8 cellular contexts compared by ENCODE assay signal in the genomic region with DNA sequence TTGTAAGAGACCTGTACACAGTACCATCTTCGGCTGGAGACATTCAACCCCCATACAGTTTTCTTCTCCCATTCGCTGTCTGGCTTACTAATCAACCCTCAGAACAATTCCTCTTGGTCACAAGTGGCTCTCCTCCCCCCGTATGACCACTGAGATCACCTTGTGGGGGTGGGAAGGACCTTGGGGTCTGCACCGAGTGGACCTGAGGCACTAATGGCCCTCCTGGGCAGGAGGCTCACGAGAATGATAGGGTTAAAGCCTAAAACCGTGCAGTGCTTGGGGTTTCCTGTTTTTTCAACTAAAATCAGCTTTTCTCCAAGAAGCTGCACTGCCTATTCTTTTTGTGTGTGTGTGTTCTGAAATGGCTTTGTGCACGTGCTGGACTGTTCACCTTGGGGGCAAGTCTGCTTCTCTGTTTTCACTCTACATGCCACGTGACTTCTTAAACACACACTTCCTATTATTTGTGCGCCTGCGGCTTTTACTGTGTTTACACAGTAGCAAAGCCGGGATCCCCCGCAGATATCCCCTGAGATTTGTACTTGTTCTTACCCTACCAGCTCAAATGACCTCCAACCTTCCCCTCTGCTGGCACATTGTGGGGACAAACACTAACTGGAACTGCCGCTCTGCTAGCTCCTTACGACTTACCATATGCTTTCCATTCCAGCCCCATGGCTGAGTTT. TPM values are rescaled to one million over a fixed set of nuclear protein-coding genes. Genes with fewer than 3 reads are reported as not detected.
A peak's percentile ranks its signal among the peaks of the same experiment; 100 is the strongest.
DNase-seq lines count a peak whose midpoint lies in the region; ATAC-seq, FAIRE-seq and TF ChIP-seq lines count a peak whose summit lies in the region.

No MANE protein-coding gene starts in this region.

- H3K9ac ChIP-seq in GM12878 (ENCODE audit: control insufficient read depth, insufficient read depth, low read length) (peak overlapping the region; percentile 25), trophoblast cell (ENCODE audit: low read length) (no peak overlapping the region)

- H3K4ac ChIP-seq in trophoblast cell (ENCODE audit: low read depth, low read length): no peak overlapping the region

- H2BK120ac ChIP-seq in trophoblast cell (ENCODE audit: insufficient read depth, low read length, poor library complexity): no peak overlapping the region

- H3K9me3 ChIP-seq in CD4-positive, CD25-positive, alpha-beta regulatory T cell (ENCODE audit: control insufficient read depth in 2 of 2, low read length in 2 of 2): peaks cover 0 to 5% of the 10 kb centered on the region in 2 experiments
- H3K9me3 ChIP-seq in GM12878 (replicated peaks; ENCODE audit: control insufficient read depth, insufficient read depth, low read length): peaks cover 12% of the 10 kb centered on the region; the same call in 2 of the 3 replicates
- peaks cover 3% of the 10 kb centered on the region for H3K9me3 ChIP-seq in trophoblast cell (ENCODE audit: insufficient read depth, low read depth, low read length)

- peaks cover 6% of the 10 kb centered on the region for H4K20me1 ChIP-seq in GM12878 (ENCODE audit: control insufficient read depth, insufficient read depth)

- H3K18ac ChIP-seq in trophoblast cell (ENCODE audit: low read length): no peak overlapping the region

- no peak overlapping the region for H4K8ac ChIP-seq in trophoblast cell (ENCODE audit: low read depth, low read length)

- no peak overlapping the region for H2BK5ac ChIP-seq in trophoblast cell (ENCODE audit: low read depth, low read length, poor library complexity)

- no peaks in the 10 kb centered on the region for H3K27me3 Mint-ChIP-seq in CD4-positive, CD25-positive, alpha-beta regulatory T cell

- H2AFZ ChIP-seq in GM12878 (ENCODE audit: control insufficient read depth, low read depth, low read length) (peak overlapping the region; percentile 48), trophoblast cell (ENCODE audit: insufficient read depth, low read length, poor library complexity) (no peak overlapping the region)

- H3K4me1 ChIP-seq in CD4-positive, CD25-positive, alpha-beta regulatory T cell (ENCODE audit: control insufficient read depth, insufficient read depth, low read length, poor library complexity, severe bottlenecking): peaks cover 38% of the 10 kb centered on the region
- H3K4me1 ChIP-seq in GM12878 (ENCODE audit: control insufficient read depth, insufficient read depth, low read length): peaks cover 25% of the 10 kb centered on the region
- peaks cover 6 to 14% of the 10 kb centered on the region in 2 experiments for H3K4me1 ChIP-seq in trophoblast cell (ENCODE audit: control insufficient read depth in 1 of 2, insufficient read depth in 2 of 2, low read length in 2 of 2)

- in situ Hi-C loops in GM12878 (cut with MboI): loop anchor here (25.0 kb wide), 1 partner anchor 1681 kb away; no protein-coding TSS in a partner anchor

- no peak overlapping the region for H4K91ac ChIP-seq in trophoblast cell (ENCODE audit: low read depth, low read length)

- H3K4me3 ChIP-seq in CD4-positive, CD25-positive, alpha-beta regulatory T cell (ENCODE audit: low read depth, low read length): peak overlapping the region; percentile 85
- peak overlapping the region; percentile 32 for H3K4me3 ChIP-seq in GM12878
- no peak overlapping the region for H3K4me3 ChIP-seq in trophoblast cell (ENCODE audit: low read depth, low read length)

- no peaks in the 10 kb centered on the region for H3K79me1 ChIP-seq in trophoblast cell (ENCODE audit: low read length)

- TF ChIP-seq POLR2A in GM12878 (IDR thresholded peaks at IDR 0.05; ENCODE audit: low read depth, low read length): 0 out of 2 replicates have a peak, but pooled peaks have one; percentile 25

- H2BK12ac ChIP-seq in trophoblast cell (ENCODE audit: low read length): no peak overlapping the region

- intact Hi-C loops in GM12878 (cut with micrococcal nuclease; ENCODE audit: unreplicated experiment): loop anchor here (5.0 kb wide), 1 partner anchor 396 kb away; no protein-coding TSS in a partner anchor

- peak; percentile 63 to 75 for ATAC-seq in CD4-positive, CD25-positive, alpha-beta regulatory T cell (ENCODE audit: low read depth in 2 of 2)
- ATAC-seq in GM19043 (IDR thresholded peaks at IDR 0.05; ENCODE audit: low read depth, unreplicated experiment) (peak; percentile 76), HG03135 (IDR thresholded peaks at IDR 0.05; ENCODE audit: unreplicated experiment) (peak; percentile 86), GM12878 (peak; percentile 84)

- H3K4me2 ChIP-seq in GM12878 (ENCODE audit: control insufficient read depth, insufficient read depth) (peak overlapping the region; percentile 62), trophoblast cell (ENCODE audit: low read length) (peak overlapping the region; percentile 25)

- no peak for TF ChIP-seq RAD21 in GM12878 (IDR thresholded peaks at IDR 0.05; ENCODE audit: insufficient read depth, low read depth, low read length)

- no peak for TF ChIP-seq CTCF in GM12878 (IDR thresholded peaks at IDR 0.05 in 2 of 3, conservative IDR thresholded peaks at IDR 0.05 in 1 of 3; ENCODE audit: control insufficient read depth in 2 of 3, extremely low read depth in 1 of 3, insufficient read depth in 1 of 3, low read depth in 3 of 3, low read length in 3 of 3)

- POLR2A ChIA-PET in GM12878 (lab: Charles Lee): interaction anchor here (1.8 to 1.9 kb wide), 2 partner anchors 9 to 12 kb away, joined by 6 to 7 read pairs; partner anchors contain the start of gene RBM26

- no peak overlapping the region for H3K14ac ChIP-seq in trophoblast cell (ENCODE audit: low read length)

- TF ChIP-seq EP300 in GM12878 (IDR thresholded peaks at IDR 0.05; ENCODE audit: borderline replicate concordance in 1 of 2, control insufficient read depth in 1 of 2, low read depth in 2 of 2, low read length in 2 of 2): 0 out of 4 replicates have a peak, but pooled peaks of 1 of the 2 experiments have one; percentile 13

- CTCF ChIA-PET in GM12878 (lab: Yijun Ruan, JAX): interaction anchor here (1.0 to 4.0 kb wide), 8 partner anchors 9 to 148 kb away, joined by 3 to 48 read pairs (median 4); partner anchors contain the start of gene RBM26

- H3K4me1 Mint-ChIP-seq in CD4-positive, CD25-positive, alpha-beta regulatory T cell: peaks cover 52 to 71% (median 60%) of the 10 kb centered on the region in 4 donors

- H3K4me3 Mint-ChIP-seq in CD4-positive, CD25-positive, alpha-beta regulatory T cell: peak overlapping the region; percentile 71 to 91 (median 84)

- RAD21 ChIA-PET in GM12878 (lab: Charles Lee; ENCODE audit: unreplicated experiment): interaction anchor here (0.7 to 2.7 kb wide), 8 partner anchors 9 to 1153 kb away, joined by 3 to 14 read pairs (median 4); no protein-coding TSS in a partner anchor

- peaks cover 0 to 5% (median 0%) of the 10 kb centered on the region in 7 donors for H3K9me3 Mint-ChIP-seq in CD4-positive, CD25-positive, alpha-beta regulatory T cell

- no peaks in the 10 kb centered on the region for H3K27me3 ChIP-seq in CD4-positive, CD25-positive, alpha-beta regulatory T cell (ENCODE audit: control insufficient read depth, insufficient read depth, low read length)
- no peaks in the 10 kb centered on the region for H3K27me3 ChIP-seq in GM12878 (replicated peaks in 1 of 2; ENCODE audit: control insufficient read depth in 2 of 2, insufficient read depth in 2 of 2, low read length in 1 of 2)
- H3K27me3 ChIP-seq in trophoblast cell (ENCODE audit: insufficient read depth, low read length): no peaks in the 10 kb centered on the region

- peaks cover 5% of the 10 kb centered on the region for H3K36me3 ChIP-seq in CD4-positive, CD25-positive, alpha-beta regulatory T cell (ENCODE audit: control insufficient read depth, insufficient read depth, low read length)
- H3K36me3 ChIP-seq in GM12878 (ENCODE audit: control insufficient read depth in 2 of 2, insufficient read depth in 2 of 2, low read length in 1 of 2): peaks cover 2 to 11% of the 10 kb centered on the region in 2 experiments; a peak in 3 of 4 replicates
- peaks cover 6 to 7% of the 10 kb centered on the region in 2 experiments for H3K36me3 ChIP-seq in trophoblast cell (ENCODE audit: control insufficient read depth in 1 of 2, insufficient read depth in 2 of 2, low read length in 2 of 2)

- TSS peak; percentile 5 for BruUV-seq in GM12878 (replicated peaks; lab: Mats Ljungman, UMichigan)

- peak overlapping the region; percentile 48 to 88 (median 76) for H3K27ac Mint-ChIP-seq in CD4-positive, CD25-positive, alpha-beta regulatory T cell

- peak in 2 of 3 donors; percentile 51 to 81 for DNase-seq in CD4-positive, CD25-positive, alpha-beta regulatory T cell
- DNase-seq in NCI-H748 treated with DMSO at 0.1 percent for 48 hours (lab: John Stamatoyannopoulos, UW): peak; percentile 89
- DNase-seq in GM12878 (ENCODE audit: low read depth, low spot score): no peak
- peak; percentile 14 to 32 for DNase-seq in trophoblast cell
- no peak for DNase-seq in NCI-H1694 treated with DMSO at 0.1 percent for 48 hours (lab: John Stamatoyannopoulos, UW)
- DNase-seq in HUDEP-2 (lab: John Stamatoyannopoulos, UW; ENCODE audit: unreplicated experiment in 76 of 76): no peak

- peaks cover 26% of the 10 kb centered on the region for H3K36me3 Mint-ChIP-seq in CD4-positive, CD25-positive, alpha-beta regulatory T cell

- no peak overlapping the region for H3K23ac ChIP-seq in trophoblast cell (ENCODE audit: low read length)

- H3K27ac ChIP-seq in CD4-positive, CD25-positive, alpha-beta regulatory T cell (ENCODE audit: insufficient read depth, low read length, poor library complexity, severe bottlenecking): peak overlapping the region; percentile 76
- peak overlapping the region; percentile 29 for H3K27ac ChIP-seq in GM12878 (ENCODE audit: control insufficient read depth, insufficient read depth)
- H3K27ac ChIP-seq in trophoblast cell (ENCODE audit: low read depth, low read length): no peak overlapping the region

- SMC1A ChIA-PET in GM12878 (lab: Charles Lee; ENCODE audit: uncharacterized antibody, unreplicated experiment): interaction anchor here (0.7 to 1.9 kb wide), 10 partner anchors 9 to 407 kb away, joined by 3 to 7 read pairs (median 4); no protein-coding TSS in a partner anchor

- 12% methylated on average over 14 of the region's 14 CpGs for WGBS in GM12878 (ENCODE audit: insufficient coverage, insufficient replicate concordance, low lambda C conversion rate, missing lambda C conversion rate)
- no CpG with 5 or more reads among the region's 14 CpGs for WGBS in trophoblast cell (ENCODE audit: extremely low coverage, insufficient coverage, insufficient read length)

- no peak overlapping the region for H2AK5ac ChIP-seq in trophoblast cell (ENCODE audit: low read length)

- no peak overlapping the region for H4K12ac ChIP-seq in trophoblast cell (ENCODE audit: low read depth, low read length)

- H3K79me2 ChIP-seq in GM12878 (ENCODE audit: control insufficient read depth, insufficient read depth, low read length) (peaks cover 92% of the 10 kb centered on the region), trophoblast cell (ENCODE audit: control insufficient read depth, insufficient read depth, low read length, poor library complexity) (no peaks in the 10 kb centered on the region)

- peak; percentile 84 for FAIRE-seq in GM12878 (lab: Jason Lieb, UNC)

RNA-seq across cellular contexts. Expression of gene RBM26, which starts 12.3 kb away (rescaled TPM):
- total RNA-seq in CD4-positive, CD25-positive, alpha-beta regulatory T cell: 86.4 TPM
- polyA plus RNA-seq in CD4-positive, CD25-positive, alpha-beta regulatory T cell: 10 to 100 TPM; 10.6 to 17.6 (median 14.3) TPM
- 285 and 300 TPM in 2 replicates for total RNA-seq in GM12878 (2013; cell fraction: nucleolus; rRNA removed)
- total RNA-seq in GM12878 (2014; rRNA removed) (38.5 and 45.3 TPM in 2 replicates), GM12878 (2014; rRNA removed; fragmentation: Illumina TruSeq; extraction: Trizol) (69.9 and 72.3 TPM in 2 replicates), GM12878 (2021) (48.7 and 51.7 TPM in 2 replicates)
- polyA plus RNA-seq in GM12878 (2011; ENCODE audit: low read depth): 19.2 TPM
- polyA plus RNA-seq in GM12878 (2011; rRNA removed) (54.2 and 77.4 TPM in 2 replicates), GM12878 (2014; fragmentation: Illumina TruSeq; extraction: Trizol) (71.3 and 89.8 TPM in 2 replicates), GM12878 (2014; fragmentation: Nextera tagmentation; extraction: Ambion mirVana) (10 to 100 TPM; 17.6 to 19.2 TPM), GM12878 (2014; rRNA removed) (35.6 and 39.2 TPM in 2 replicates), GM12878 (2016; fragmentation: Nextera tagmentation; extraction: Ambion mirVana) (10 to 100 TPM; 24.7 to 24.8 TPM)
- 19.0 and 20.8 TPM in 2 replicates for polyA plus RNA-seq in GM12878 (2011; cell fraction: cytosol; rRNA removed)
- polyA plus RNA-seq in GM12878 (2011; cell fraction: nucleus; rRNA removed): 103 and 106 TPM in 2 replicates
- polyA plus RNA-seq in GM12878 (2012): 31.6 and 35.0 TPM in 2 replicates
- 39.0 and 45.2 TPM in 2 replicates for polyA minus RNA-seq in GM12878 (2011; rRNA and poly(A)+ RNA removed)
- 18.9 and 19.4 TPM in 2 replicates for polyA minus RNA-seq in GM12878 (2011; cell fraction: cytosol; rRNA and poly(A)+ RNA removed)
- polyA minus RNA-seq in GM12878 (2011; cell fraction: nucleus; rRNA and poly(A)+ RNA removed): 74.5 and 103 TPM in 2 replicates
- 32.7 and 33.0 TPM in 2 replicates for polyA plus RNA-seq in trophoblast cell (2013)

Comparison
In these comparisons a context has a peak if more than half of its experiments do, and no peak if none do; other contexts are left out.
1. DNase-seq: peak in CD4-positive, CD25-positive, alpha-beta regulatory T cell (2 of 3), NCI-H748 treated with DMSO at 0.1 percent for 48 hours (single experiment) and trophoblast cell (2 of 2); none in GM12878 (single experiment), NCI-H1694 treated with DMSO at 0.1 percent for 48 hours (single experiment) and HUDEP-2 (0 of 76).
2. Peak in every context shown above with its lines, with median percentiles within 50 percentile points of each other: ATAC-seq.